5 cellular contexts compared by ENCODE assay signal in genomic region chr12:54098644-54099043, GRCh38. TPM values are rescaled to one million over a fixed set of nuclear protein-coding genes. Genes with fewer than 3 reads are reported as not detected.
"Had no signal": no experiment of that assay in that cellular context is flagged by ENCODE, and none has a peak within 500 bp of the region (broad histone marks: within the 10 kb centered on the region; RNA-seq: fewer than 3 reads in every experiment).

No MANE protein-coding gene starts in this region.

RNA-seq across cellular contexts. Expression of gene HOXC4, which starts 45.0 kb away (rescaled TPM):
- total RNA-seq: colonic mucosa, dermis blood vessel endothelial cell, dermis microvascular lymphatic vessel endothelial cell, endodermal cell, frontal cortex had no signal
